Comparison of ENCODE assay signal across 8 cellular contexts in genomic region chr5:95836971-95837370, GRCh38. TPM values are rescaled to one million over a fixed set of nuclear protein-coding genes. Genes with fewer than 3 reads are reported as not detected.
DNase-seq lines count a peak whose midpoint lies in the region; ATAC-seq and TF ChIP-seq lines count a peak whose summit lies in the region.
"Not testable (repeated sequence)": the region's sequence is repeated elsewhere in the genome, so short reads cannot be mapped to it uniquely, and the experiment has no call there.

No MANE protein-coding gene starts in this region.

- not testable (repeated sequence) for H3K27me3 Mint-ChIP-seq in CD4-positive, alpha-beta T cell; activated CD8-positive, alpha-beta T cell treated with anti-CD3 and anti-CD28 coated beads for 36 hours; activated naive CD8-positive, alpha-beta T cell treated with anti-CD3 and anti-CD28 coated beads for 36 hours; naive B cell

- not testable (repeated sequence) for H3K36me3 Mint-ChIP-seq in CD4-positive, alpha-beta T cell (ENCODE audit: low read depth); activated CD8-positive, alpha-beta T cell treated with anti-CD3 and anti-CD28 coated beads for 36 hours (ENCODE audit: low read depth); activated naive CD8-positive, alpha-beta T cell treated with anti-CD3 and anti-CD28 coated beads for 36 hours; naive B cell

- H3K79me2 ChIP-seq in MM.1S (ENCODE audit: low read length) = not testable (repeated sequence)

- CTCF ChIA-PET in CD4-positive, alpha-beta T cell (lab: Charles Lee) = interaction anchor here (0.6 to 4.5 kb wide), 6 partner anchors 10 to 499 kb away, joined by 3 to 35 read pairs (median 4); partner anchors contain the start of gene GLRX
- CTCF ChIA-PET in activated CD8-positive, alpha-beta T cell treated with anti-CD3 and anti-CD28 coated beads for 36 hours (lab: Charles Lee) = interaction anchor here (1.1 to 25.0 kb wide), 5 partner anchors 10 to 51 kb away, joined by 3 to 628 read pairs (median 14); partner anchors contain the start of gene GLRX

- TF ChIP-seq EP300 in upper lobe of left lung (IDR thresholded peaks at IDR 0.05) = not testable (repeated sequence)

- H3K4me2 ChIP-seq in MM.1S (ENCODE audit: low read depth, low read length) = peak overlapping the region; percentile 95

- POLR2A ChIA-PET in CD4-positive, alpha-beta T cell (lab: Charles Lee) = interaction anchor here (6.7 kb wide), 1 partner anchor 14 kb away, joined by 96 read pairs; the partner anchor contains the start of gene GLRX
- POLR2A ChIA-PET in activated CD8-positive, alpha-beta T cell treated with anti-CD3 and anti-CD28 coated beads for 36 hours (lab: Charles Lee) = interaction anchor here (2.3 kb wide), 1 partner anchor 26 kb away, joined by 7 read pairs; no protein-coding TSS in a partner anchor

- H3K27me3 ChIP-seq in CD4-positive, alpha-beta T cell (ENCODE audit: control insufficient read depth, insufficient read depth, low read length); MM.1S (replicated peaks; ENCODE audit: insufficient read depth, low read length); spleen (replicated peaks in 1 of 7); upper lobe of left lung: not testable (repeated sequence)

- TF ChIP-seq CTCF in CD4-positive, alpha-beta T cell (IDR thresholded peaks at IDR 0.05); MM.1S (IDR thresholded peaks at IDR 0.05; ENCODE audit: low read length); activated CD8-positive, alpha-beta T cell treated with anti-CD3 and anti-CD28 coated beads for 36 hours (IDR thresholded peaks at IDR 0.05); spleen (IDR thresholded peaks at IDR 0.05 in 8 of 11, conservative IDR thresholded peaks at IDR 0.05 in 3 of 11); upper lobe of left lung (IDR thresholded peaks at IDR 0.05): not testable (repeated sequence)

- H3K9me3 Mint-ChIP-seq in CD4-positive, alpha-beta T cell; activated CD8-positive, alpha-beta T cell treated with anti-CD3 and anti-CD28 coated beads for 36 hours; activated naive CD8-positive, alpha-beta T cell treated with anti-CD3 and anti-CD28 coated beads for 36 hours; naive B cell: not testable (repeated sequence)

- H3K9me2 ChIP-seq in MM.1S (replicated peaks; ENCODE audit: insufficient read depth, low read length) = not testable (repeated sequence)

- DNase-seq in CD4-positive, alpha-beta T cell; MM.1S; activated CD8-positive, alpha-beta T cell treated with anti-CD3 and anti-CD28 coated beads for 36 hours; activated naive CD8-positive, alpha-beta T cell treated with anti-CD3 and anti-CD28 coated beads for 36 hours; epithelial cell of prostate (ENCODE audit: low read depth, low spot score); naive B cell; spleen; upper lobe of left lung: not testable (repeated sequence)

- H3K27ac ChIP-seq in CD4-positive, alpha-beta T cell (ENCODE audit: low read depth, low read length) = not testable (repeated sequence)
- H3K27ac ChIP-seq in MM.1S (ENCODE audit: low read length) = peak overlapping the region; percentile 95; the same call in 1 of the 2 replicates
- H3K27ac ChIP-seq in epithelial cell of prostate = peak overlapping the region; percentile 68
- H3K27ac ChIP-seq in spleen = peak overlapping the region in 6 of 8 donors; percentile 95 to 99 (median 97)
- peak overlapping the region; percentile 92 to 95 (median 94) for H3K27ac ChIP-seq in upper lobe of left lung

- not testable (repeated sequence) for ATAC-seq in CD4-positive, alpha-beta T cell (ENCODE audit: poor library complexity); activated CD8-positive, alpha-beta T cell treated with anti-CD3 and anti-CD28 coated beads for 36 hours; naive B cell (ENCODE audit: low read depth in 2 of 2); upper lobe of left lung (ENCODE audit: low FRiP score in 2 of 2)

- peaks cover 26% of the 10 kb centered on the region for H3K4me1 ChIP-seq in MM.1S (ENCODE audit: low read length)
- peaks cover 17 to 89% (median 60%) of the 10 kb centered on the region in 6 donors for H3K4me1 ChIP-seq in spleen
- peaks cover 36 to 52% (median 41%) of the 10 kb centered on the region in 4 donors for H3K4me1 ChIP-seq in upper lobe of left lung

- H4K20me1 ChIP-seq in MM.1S (ENCODE audit: insufficient read depth, low read length) = not testable (repeated sequence)

- intact Hi-C loops in CD4-positive, alpha-beta T cell (cut with DNase I, micrococcal nuclease) = loop anchor here in 1 of 2 experiments (2.0 kb wide), 1 partner anchor 14 kb away; the partner anchor contains the start of gene GLRX
- intact Hi-C loops in activated CD8-positive, alpha-beta T cell treated with anti-CD3 and anti-CD28 coated beads for 36 hours (cut with micrococcal nuclease) = loop anchor here (5.0 kb wide), 1 partner anchor 175 kb away; no protein-coding TSS in a partner anchor
- intact Hi-C loops in spleen (cut with DNase I; ENCODE audit: low total_unique reads) = not testable (repeated sequence)

- 83 to 95% (median 91%) methylated on average over 4 of the region's 4 CpGs for WGBS in spleen, 5 donors
- WGBS in upper lobe of left lung, 2 donors = 92 to 93% methylated on average over 4 of the region's 4 CpGs

- peaks cover 52% of the 10 kb centered on the region for H3K4me1 Mint-ChIP-seq in CD4-positive, alpha-beta T cell (ENCODE audit: low read depth)
- H3K4me1 Mint-ChIP-seq in activated CD8-positive, alpha-beta T cell treated with anti-CD3 and anti-CD28 coated beads for 36 hours (ENCODE audit: low read depth) = peaks cover 42% of the 10 kb centered on the region
- H3K4me1 Mint-ChIP-seq in activated naive CD8-positive, alpha-beta T cell treated with anti-CD3 and anti-CD28 coated beads for 36 hours = peaks cover 51% of the 10 kb centered on the region
- H3K4me1 Mint-ChIP-seq in naive B cell = peaks cover 40 to 72% (median 68%) of the 10 kb centered on the region in 3 donors

- peak overlapping the region; percentile 74; the same call in 1 of the 2 replicates for H3K9ac ChIP-seq in MM.1S (ENCODE audit: low read length)

- H3K9me3 ChIP-seq in CD4-positive, alpha-beta T cell (ENCODE audit: control insufficient read depth, low read length); MM.1S (replicated peaks; ENCODE audit: insufficient read depth, low read length); spleen; upper lobe of left lung: not testable (repeated sequence)

- not testable (repeated sequence) for TF ChIP-seq POLR2A in spleen (IDR thresholded peaks at IDR 0.05); upper lobe of left lung (IDR thresholded peaks at IDR 0.05)

- H2AFZ ChIP-seq in MM.1S (ENCODE audit: low read length) = not testable (repeated sequence)

- H3K27ac Mint-ChIP-seq in CD4-positive, alpha-beta T cell = peak overlapping the region; percentile 79
- peak overlapping the region; percentile 93 for H3K27ac Mint-ChIP-seq in activated CD8-positive, alpha-beta T cell treated with anti-CD3 and anti-CD28 coated beads for 36 hours
- peak overlapping the region; percentile 87 for H3K27ac Mint-ChIP-seq in activated naive CD8-positive, alpha-beta T cell treated with anti-CD3 and anti-CD28 coated beads for 36 hours
- H3K27ac Mint-ChIP-seq in naive B cell = peak overlapping the region in 5 of 6 donors; percentile 39 to 79 (median 68)

- H3F3A ChIP-seq in MM.1S (ENCODE audit: insufficient read depth, low read length) = peaks cover 30% of the 10 kb centered on the region

- H3K4me3 ChIP-seq in MM.1S (ENCODE audit: low read length); spleen; upper lobe of left lung: not testable (repeated sequence)

- H3K36me3 ChIP-seq in MM.1S (replicated peaks; ENCODE audit: insufficient read depth, low read length); spleen; upper lobe of left lung: not testable (repeated sequence)

- H3K4me3 Mint-ChIP-seq in CD4-positive, alpha-beta T cell = peak overlapping the region; percentile 70
- not testable (repeated sequence) for H3K4me3 Mint-ChIP-seq in activated CD8-positive, alpha-beta T cell treated with anti-CD3 and anti-CD28 coated beads for 36 hours; activated naive CD8-positive, alpha-beta T cell treated with anti-CD3 and anti-CD28 coated beads for 36 hours
- peak overlapping the region in 2 of 8 donors; percentile 39 to 90 for H3K4me3 Mint-ChIP-seq in naive B cell

RNA-seq across cellular contexts. Expression of gene GLRX, which starts 14.4 kb away (rescaled TPM):
- total RNA-seq in CD4-positive, alpha-beta T cell = 10 to 100 TPM; 16.9 to 18.7 TPM
- total RNA-seq in activated CD8-positive, alpha-beta T cell treated with anti-CD3 and anti-CD28 coated beads for 36 hours = 10 to 100 TPM; 28.4 to 32.6 TPM
- total RNA-seq in activated naive CD8-positive, alpha-beta T cell treated with anti-CD3 and anti-CD28 coated beads for 36 hours = 10 to 100 TPM; 26.4 to 29.5 TPM
- polyA plus RNA-seq in naive B cell (ENCODE audit: low read depth in 6 of 6) (100 to 1,000 TPM in 1 of 6 donors, 10 to 100 TPM in 5; 57.4 to 104 (median 77.4) TPM), spleen (100 to 1,000 TPM in 2 of 3 donors, 10 to 100 TPM in 1; 85.2 to 149 (median 108) TPM)
- total RNA-seq in spleen (100 to 1,000 TPM in 2 of 7 donors, 10 to 100 TPM in 5; 59.3 to 130 (median 68.7) TPM), upper lobe of left lung (10 to 100 TPM; 22.0 to 99.9 (median 78.5) TPM)
